In the genomic region with DNA sequence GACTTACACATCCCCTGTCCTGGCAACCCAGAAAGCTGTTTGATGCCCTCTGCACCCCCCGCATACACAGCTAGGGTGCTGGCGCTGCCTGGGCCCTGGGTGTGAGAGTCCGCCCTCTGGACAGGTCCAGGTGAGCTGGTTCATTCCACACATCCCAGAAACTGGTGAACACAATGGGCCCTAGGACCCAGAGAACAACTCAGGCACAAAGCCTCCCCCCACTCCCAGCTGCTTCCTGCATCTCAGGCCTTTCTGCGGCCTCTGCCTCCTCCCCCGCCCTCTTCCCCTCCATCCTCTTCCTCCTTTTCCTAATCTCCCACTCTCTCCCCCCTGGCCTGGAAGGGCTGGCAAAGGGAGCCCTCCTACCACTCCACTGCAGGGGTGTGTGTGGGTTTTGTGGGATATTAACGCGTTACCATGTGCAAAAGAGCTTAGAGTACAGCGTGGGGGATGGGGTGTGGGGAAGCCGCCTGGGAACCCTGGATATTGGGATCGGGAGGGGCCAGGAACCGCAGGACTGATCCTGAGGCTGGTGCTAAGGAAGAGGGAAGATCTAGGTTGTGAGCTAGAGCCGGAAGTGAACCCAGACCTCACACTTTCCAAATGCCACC, we compare ENCODE assay signal across 1 cellular context.
TF ChIP-seq lines count a peak whose summit lies in the region.

No MANE protein-coding gene starts in this region.

TF ChIP-seq in K562, 482 proteins besides CTCF, POLR2A, EP300 and RAD21 (continued from another document and continues in another):
- 0 out of 2 replicates have a peak, but pooled peaks have one; percentile 9 for TF ChIP-seq PHF21A (IDR thresholded peaks at IDR 0.05; ENCODE audit: borderline replicate concordance, low read depth)
- TF ChIP-seq ZNF444 (CRISPR knock-in tag; IDR thresholded peaks at IDR 0.05) = no peak
- TF ChIP-seq JUND (IDR thresholded peaks at IDR 0.05; ENCODE audit: borderline replicate concordance, low read depth, low read length) = 0 out of 2 replicates have a peak, but pooled peaks have one; percentile 18
- TF ChIP-seq JUND (tag; IDR thresholded peaks at IDR 0.05; ENCODE audit: borderline replicate concordance, low read depth, low read length) = no peak; the same call in 2 of the 3 replicates
- peak; percentile 71; the same call in 1 of the 2 replicates for TF ChIP-seq ZEB2 (IDR thresholded peaks at IDR 0.05)
- peak; percentile 91 to 96 for TF ChIP-seq MAZ (CRISPR knock-in tag; conservative IDR thresholded peaks at IDR 0.05 in 1 of 2, IDR thresholded peaks at IDR 0.05 in 1 of 2)
- TF ChIP-seq, protein P1, sequence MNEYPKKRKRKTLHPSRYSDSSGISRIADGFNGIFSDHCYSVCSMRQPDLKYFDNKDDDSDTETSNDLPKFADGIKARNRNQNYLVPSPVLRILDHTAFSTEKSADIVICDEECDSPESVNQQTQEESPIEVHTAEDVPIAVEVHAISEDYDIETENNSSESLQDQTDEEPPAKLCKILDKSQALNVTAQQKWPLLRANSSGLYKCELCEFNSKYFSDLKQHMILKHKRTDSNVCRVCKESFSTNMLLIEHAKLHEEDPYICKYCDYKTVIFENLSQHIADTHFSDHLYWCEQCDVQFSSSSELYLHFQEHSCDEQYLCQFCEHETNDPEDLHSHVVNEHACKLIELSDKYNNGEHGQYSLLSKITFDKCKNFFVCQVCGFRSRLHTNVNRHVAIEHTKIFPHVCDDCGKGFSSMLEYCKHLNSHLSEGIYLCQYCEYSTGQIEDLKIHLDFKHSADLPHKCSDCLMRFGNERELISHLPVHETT (CRISPR knock-in tag; conservative IDR thresholded peaks at IDR 0.05 in 1 of 2, IDR thresholded peaks at IDR 0.05 in 1 of 2) = peak in 1 of 2 experiments; percentile 68; a peak in 2 of 4 replicates
- TF ChIP-seq DPF2 (IDR thresholded peaks at IDR 0.05) = peak; percentile 75
- TF ChIP-seq MTA1 (IDR thresholded peaks at IDR 0.05; ENCODE audit: borderline replicate concordance) = peak; percentile 76
- no peak for TF ChIP-seq MBD2 (IDR thresholded peaks at IDR 0.05; ENCODE audit: borderline replicate concordance, low read depth)
- no peak for TF ChIP-seq HMG20B (CRISPR knock-in tag; IDR thresholded peaks at IDR 0.05)
- TF ChIP-seq POLR2G (IDR thresholded peaks at IDR 0.05; ENCODE audit: low read depth, low read length) = 0 out of 2 replicates have a peak, but pooled peaks have one; percentile 26
- TF ChIP-seq, protein P2, sequence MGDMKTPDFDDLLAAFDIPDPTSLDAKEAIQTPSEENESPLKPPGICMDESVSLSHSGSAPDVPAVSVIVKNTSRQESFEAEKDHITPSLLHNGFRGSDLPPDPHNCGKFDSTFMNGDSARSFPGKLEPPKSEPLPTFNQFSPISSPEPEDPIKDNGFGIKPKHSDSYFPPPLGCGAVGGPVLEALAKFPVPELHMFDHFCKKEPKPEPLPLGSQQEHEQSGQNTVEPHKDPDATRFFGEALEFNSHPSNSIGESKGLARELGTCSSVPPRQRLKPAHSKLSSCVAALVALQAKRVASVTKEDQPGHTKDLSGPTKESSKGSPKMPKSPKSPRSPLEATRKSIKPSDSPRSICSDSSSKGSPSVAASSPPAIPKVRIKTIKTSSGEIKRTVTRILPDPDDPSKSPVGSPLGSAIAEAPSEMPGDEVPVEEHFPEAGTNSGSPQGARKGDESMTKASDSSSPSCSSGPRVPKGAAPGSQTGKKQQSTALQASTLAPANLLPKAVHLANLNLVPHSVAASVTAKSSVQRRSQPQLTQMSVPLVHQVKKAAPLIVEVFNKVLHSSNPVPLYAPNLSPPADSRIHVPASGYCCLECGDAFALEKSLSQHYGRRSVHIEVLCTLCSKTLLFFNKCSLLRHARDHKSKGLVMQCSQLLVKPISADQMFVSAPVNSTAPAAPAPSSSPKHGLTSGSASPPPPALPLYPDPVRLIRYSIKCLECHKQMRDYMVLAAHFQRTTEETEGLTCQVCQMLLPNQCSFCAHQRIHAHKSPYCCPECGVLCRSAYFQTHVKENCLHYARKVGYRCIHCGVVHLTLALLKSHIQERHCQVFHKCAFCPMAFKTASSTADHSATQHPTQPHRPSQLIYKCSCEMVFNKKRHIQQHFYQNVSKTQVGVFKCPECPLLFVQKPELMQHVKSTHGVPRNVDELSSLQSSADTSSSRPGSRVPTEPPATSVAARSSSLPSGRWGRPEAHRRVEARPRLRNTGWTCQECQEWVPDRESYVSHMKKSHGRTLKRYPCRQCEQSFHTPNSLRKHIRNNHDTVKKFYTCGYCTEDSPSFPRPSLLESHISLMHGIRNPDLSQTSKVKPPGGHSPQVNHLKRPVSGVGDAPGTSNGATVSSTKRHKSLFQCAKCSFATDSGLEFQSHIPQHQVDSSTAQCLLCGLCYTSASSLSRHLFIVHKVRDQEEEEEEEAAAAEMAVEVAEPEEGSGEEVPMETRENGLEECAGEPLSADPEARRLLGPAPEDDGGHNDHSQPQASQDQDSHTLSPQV (IDR thresholded peaks at IDR 0.05) = peak; percentile 43; the same call in 1 of the 2 replicates
- TF ChIP-seq NCOA1 (IDR thresholded peaks at IDR 0.05; ENCODE audit: low read depth) = peak; percentile 39; the same call in 1 of the 2 replicates
- TF ChIP-seq, protein P3, sequence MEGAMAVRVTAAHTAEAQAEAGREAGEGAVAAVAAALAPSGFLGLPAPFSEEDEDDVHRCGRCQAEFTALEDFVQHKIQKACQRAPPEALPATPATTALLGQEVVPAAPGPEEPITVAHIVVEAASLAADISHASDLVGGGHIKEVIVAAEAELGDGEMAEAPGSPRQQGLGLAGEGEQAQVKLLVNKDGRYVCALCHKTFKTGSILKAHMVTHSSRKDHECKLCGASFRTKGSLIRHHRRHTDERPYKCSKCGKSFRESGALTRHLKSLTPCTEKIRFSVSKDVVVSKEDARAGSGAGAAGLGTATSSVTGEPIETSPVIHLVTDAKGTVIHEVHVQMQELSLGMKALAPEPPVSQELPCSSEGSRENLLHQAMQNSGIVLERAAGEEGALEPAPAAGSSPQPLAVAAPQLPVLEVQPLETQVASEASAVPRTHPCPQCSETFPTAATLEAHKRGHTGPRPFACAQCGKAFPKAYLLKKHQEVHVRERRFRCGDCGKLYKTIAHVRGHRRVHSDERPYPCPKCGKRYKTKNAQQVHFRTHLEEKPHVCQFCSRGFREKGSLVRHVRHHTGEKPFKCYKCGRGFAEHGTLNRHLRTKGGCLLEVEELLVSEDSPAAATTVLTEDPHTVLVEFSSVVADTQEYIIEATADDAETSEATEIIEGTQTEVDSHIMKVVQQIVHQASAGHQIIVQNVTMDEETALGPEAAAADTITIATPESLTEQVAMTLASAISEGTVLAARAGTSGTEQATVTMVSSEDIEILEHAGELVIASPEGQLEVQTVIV (CRISPR knock-in tag; IDR thresholded peaks at IDR 0.05; ENCODE audit: borderline replicate concordance) = no peak
- TF ChIP-seq ETV6 (IDR thresholded peaks at IDR 0.05; ENCODE audit: borderline replicate concordance in 1 of 2, low read depth in 2 of 2, low read length in 1 of 2) = peak; percentile 70 to 74; a peak in 2 of 4 replicates
- no peak for TF ChIP-seq ETV6 (CRISPR knock-in tag; IDR thresholded peaks at IDR 0.05; ENCODE audit: borderline replicate concordance)
- TF ChIP-seq, protein P4, sequence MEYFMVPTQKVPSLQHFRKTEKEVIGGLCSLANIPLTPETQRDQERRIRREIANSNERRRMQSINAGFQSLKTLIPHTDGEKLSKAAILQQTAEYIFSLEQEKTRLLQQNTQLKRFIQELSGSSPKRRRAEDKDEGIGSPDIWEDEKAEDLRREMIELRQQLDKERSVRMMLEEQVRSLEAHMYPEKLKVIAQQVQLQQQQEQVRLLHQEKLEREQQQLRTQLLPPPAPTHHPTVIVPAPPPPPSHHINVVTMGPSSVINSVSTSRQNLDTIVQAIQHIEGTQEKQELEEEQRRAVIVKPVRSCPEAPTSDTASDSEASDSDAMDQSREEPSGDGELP (CRISPR knock-in tag; IDR thresholded peaks at IDR 0.05; ENCODE audit: borderline replicate concordance) = peak; percentile 99
- TF ChIP-seq ZNF644 (tag; IDR thresholded peaks at IDR 0.05; ENCODE audit: low read depth) = 0 out of 2 replicates have a peak, but pooled peaks have one; percentile 35
- TF ChIP-seq NCOR1 (IDR thresholded peaks at IDR 0.05) = peak; percentile 65
- no peak for TF ChIP-seq NR2C2 (CRISPR knock-in tag; IDR thresholded peaks at IDR 0.05)
- 0 out of 2 replicates have a peak, but pooled peaks have one; percentile 4 for TF ChIP-seq NR2C2 (tag; IDR thresholded peaks at IDR 0.05)
- TF ChIP-seq ZNF140 (CRISPR knock-in tag; IDR thresholded peaks at IDR 0.05) = no peak
- peak; percentile 26; the same call in 1 of the 2 replicates for TF ChIP-seq ESRRA (IDR thresholded peaks at IDR 0.05; ENCODE audit: borderline replicate concordance, low read depth)
- peak; percentile 66; the same call in 1 of the 2 replicates for TF ChIP-seq LCOR (CRISPR knock-in tag; IDR thresholded peaks at IDR 0.05)
- TF ChIP-seq PML (IDR thresholded peaks at IDR 0.05; ENCODE audit: low read length) = no peak
- TF ChIP-seq, protein P5, sequence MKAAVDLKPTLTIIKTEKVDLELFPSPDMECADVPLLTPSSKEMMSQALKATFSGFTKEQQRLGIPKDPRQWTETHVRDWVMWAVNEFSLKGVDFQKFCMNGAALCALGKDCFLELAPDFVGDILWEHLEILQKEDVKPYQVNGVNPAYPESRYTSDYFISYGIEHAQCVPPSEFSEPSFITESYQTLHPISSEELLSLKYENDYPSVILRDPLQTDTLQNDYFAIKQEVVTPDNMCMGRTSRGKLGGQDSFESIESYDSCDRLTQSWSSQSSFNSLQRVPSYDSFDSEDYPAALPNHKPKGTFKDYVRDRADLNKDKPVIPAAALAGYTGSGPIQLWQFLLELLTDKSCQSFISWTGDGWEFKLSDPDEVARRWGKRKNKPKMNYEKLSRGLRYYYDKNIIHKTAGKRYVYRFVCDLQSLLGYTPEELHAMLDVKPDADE (conservative IDR thresholded peaks at IDR 0.05; ENCODE audit: control insufficient read depth, low read depth, low read length) = peak; percentile 40; the same call in 1 of the 2 replicates
- TF ChIP-seq, protein P6, sequence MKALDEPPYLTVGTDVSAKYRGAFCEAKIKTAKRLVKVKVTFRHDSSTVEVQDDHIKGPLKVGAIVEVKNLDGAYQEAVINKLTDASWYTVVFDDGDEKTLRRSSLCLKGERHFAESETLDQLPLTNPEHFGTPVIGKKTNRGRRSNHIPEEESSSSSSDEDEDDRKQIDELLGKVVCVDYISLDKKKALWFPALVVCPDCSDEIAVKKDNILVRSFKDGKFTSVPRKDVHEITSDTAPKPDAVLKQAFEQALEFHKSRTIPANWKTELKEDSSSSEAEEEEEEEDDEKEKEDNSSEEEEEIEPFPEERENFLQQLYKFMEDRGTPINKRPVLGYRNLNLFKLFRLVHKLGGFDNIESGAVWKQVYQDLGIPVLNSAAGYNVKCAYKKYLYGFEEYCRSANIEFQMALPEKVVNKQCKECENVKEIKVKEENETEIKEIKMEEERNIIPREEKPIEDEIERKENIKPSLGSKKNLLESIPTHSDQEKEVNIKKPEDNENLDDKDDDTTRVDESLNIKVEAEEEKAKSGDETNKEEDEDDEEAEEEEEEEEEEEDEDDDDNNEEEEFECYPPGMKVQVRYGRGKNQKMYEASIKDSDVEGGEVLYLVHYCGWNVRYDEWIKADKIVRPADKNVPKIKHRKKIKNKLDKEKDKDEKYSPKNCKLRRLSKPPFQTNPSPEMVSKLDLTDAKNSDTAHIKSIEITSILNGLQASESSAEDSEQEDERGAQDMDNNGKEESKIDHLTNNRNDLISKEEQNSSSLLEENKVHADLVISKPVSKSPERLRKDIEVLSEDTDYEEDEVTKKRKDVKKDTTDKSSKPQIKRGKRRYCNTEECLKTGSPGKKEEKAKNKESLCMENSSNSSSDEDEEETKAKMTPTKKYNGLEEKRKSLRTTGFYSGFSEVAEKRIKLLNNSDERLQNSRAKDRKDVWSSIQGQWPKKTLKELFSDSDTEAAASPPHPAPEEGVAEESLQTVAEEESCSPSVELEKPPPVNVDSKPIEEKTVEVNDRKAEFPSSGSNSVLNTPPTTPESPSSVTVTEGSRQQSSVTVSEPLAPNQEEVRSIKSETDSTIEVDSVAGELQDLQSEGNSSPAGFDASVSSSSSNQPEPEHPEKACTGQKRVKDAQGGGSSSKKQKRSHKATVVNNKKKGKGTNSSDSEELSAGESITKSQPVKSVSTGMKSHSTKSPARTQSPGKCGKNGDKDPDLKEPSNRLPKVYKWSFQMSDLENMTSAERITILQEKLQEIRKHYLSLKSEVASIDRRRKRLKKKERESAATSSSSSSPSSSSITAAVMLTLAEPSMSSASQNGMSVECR (CRISPR knock-in tag; IDR thresholded peaks at IDR 0.05) = peak; percentile 89
- TF ChIP-seq ETV1 (tag; conservative IDR thresholded peaks at IDR 0.05; ENCODE audit: low read depth) = peak; percentile 87
- peak; percentile 90 for TF ChIP-seq DACH1 (IDR thresholded peaks at IDR 0.05; ENCODE audit: partially characterized antibody)
- TF ChIP-seq LEF1 (IDR thresholded peaks at IDR 0.05) = peak; percentile 77
- TF ChIP-seq GATAD2B (IDR thresholded peaks at IDR 0.05; ENCODE audit: borderline replicate concordance) = peak; percentile 59; the same call in 1 of the 2 replicates
- TF ChIP-seq ZNF696 (CRISPR knock-in tag; conservative IDR thresholded peaks at IDR 0.05) = no peak
- peak; percentile 51; the same call in 1 of the 2 replicates for TF ChIP-seq ELF4 (CRISPR knock-in tag; IDR thresholded peaks at IDR 0.05)
- TF ChIP-seq SRF (CRISPR knock-in tag; IDR thresholded peaks at IDR 0.05) = peak in 1 of 2 experiments; percentile 38; a peak in 1 of 4 replicates
- TF ChIP-seq GATAD2A (IDR thresholded peaks at IDR 0.05) = peak; percentile 84; the same call in 1 of the 2 replicates
- TF ChIP-seq, protein P7, sequence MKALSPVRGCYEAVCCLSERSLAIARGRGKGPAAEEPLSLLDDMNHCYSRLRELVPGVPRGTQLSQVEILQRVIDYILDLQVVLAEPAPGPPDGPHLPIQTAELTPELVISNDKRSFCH (CRISPR knock-in tag; IDR thresholded peaks at IDR 0.05) = no peak
- TF ChIP-seq, protein P7 (tag; IDR thresholded peaks at IDR 0.05) = peak; percentile 81
- TF ChIP-seq, protein P8, sequence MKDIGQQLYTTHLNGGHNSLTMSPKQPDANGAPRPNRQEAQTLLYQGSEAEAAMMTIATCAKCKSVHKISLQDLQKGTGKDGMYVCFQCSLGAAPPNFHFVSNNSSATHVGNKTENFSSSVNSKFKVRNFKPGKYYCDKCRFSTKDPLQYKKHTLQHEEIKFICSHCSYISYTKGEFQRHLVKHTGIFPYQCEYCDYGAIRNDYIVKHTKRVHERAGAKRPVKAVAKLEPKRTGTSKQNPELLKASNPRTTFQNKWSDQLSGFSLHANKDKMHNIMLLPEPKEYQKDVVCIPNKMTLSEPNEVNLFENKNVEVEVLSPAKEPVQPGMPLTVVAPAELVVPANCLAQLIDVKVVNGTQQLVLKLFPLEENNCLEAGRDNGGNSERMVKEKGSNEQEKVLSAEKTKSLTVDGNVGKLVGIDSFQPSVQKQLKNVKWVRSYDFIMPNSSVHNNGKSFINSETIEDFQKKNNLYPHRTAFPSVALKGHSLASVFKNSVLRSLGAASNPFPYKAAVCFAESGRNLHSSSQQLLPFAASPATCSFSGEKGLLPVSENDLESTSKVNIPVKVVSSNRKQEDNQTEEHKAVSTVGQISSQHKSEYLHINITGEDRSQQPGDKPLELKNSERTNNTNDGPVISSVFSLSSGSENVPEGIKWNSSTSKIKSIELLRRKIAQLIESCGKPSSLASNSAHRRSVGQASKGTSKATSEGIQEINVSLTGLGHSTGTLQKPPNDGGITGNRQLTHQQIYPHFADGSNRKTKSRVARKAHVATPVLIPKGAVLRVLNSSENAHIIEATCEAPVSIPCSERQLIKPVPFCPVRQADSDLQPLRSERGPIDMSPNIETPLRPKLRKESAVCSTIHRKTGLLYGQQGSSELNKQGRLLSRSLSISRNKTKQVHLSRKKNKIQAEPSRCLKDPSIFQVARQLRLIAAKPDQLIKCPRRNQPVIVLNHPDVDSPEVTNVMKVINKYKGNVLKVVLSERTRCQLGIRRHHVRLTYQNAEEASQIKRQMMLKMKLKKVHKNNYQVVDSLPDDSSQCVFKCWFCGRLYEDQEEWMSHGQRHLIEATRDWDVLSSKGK (CRISPR knock-in tag; IDR thresholded peaks at IDR 0.05) = no peak
- 0 out of 2 replicates have a peak, but pooled peaks have one; percentile 17 for TF ChIP-seq TRIM28 (IDR thresholded peaks at IDR 0.05)
